In genomic region chr1:11211925-11212587, GRCh38 we compare ENCODE assay signal across 1 cellular context.
TF ChIP-seq lines count a peak whose summit lies in the region.

No MANE protein-coding gene starts in this region.

TF ChIP-seq in HepG2, 621 proteins besides CTCF, POLR2A, EP300 and RAD21 (continued from another document and continues in another):
- TF ChIP-seq KDM5A (IDR thresholded peaks at IDR 0.05; ENCODE audit: borderline replicate concordance, low read length): no peak
- TF ChIP-seq E2F2 (CRISPR knock-in tag; IDR thresholded peaks at IDR 0.05; ENCODE audit: borderline replicate concordance): no peak
- TF ChIP-seq ZNF282 (IDR thresholded peaks at IDR 0.05; ENCODE audit: partially characterized antibody): no peak
- no peak for TF ChIP-seq SSRP1 (CRISPR knock-in tag; IDR thresholded peaks at IDR 0.05)
- no peak for TF ChIP-seq FOXA3 (CRISPR knock-in tag; IDR thresholded peaks at IDR 0.05)
- no peak for TF ChIP-seq AGO1 (IDR thresholded peaks at IDR 0.05; ENCODE audit: low read depth, low read length, poor library complexity, severe bottlenecking)
- TF ChIP-seq BHLHE40 (IDR thresholded peaks at IDR 0.05; ENCODE audit: low read length): no peak
- TF ChIP-seq DDIT3 (CRISPR knock-in tag; IDR thresholded peaks at IDR 0.05): no peak
- TF ChIP-seq AHDC1 (CRISPR knock-in tag; IDR thresholded peaks at IDR 0.05; ENCODE audit: borderline replicate concordance): no peak
- no peak for TF ChIP-seq KMT2B (CRISPR knock-in tag; IDR thresholded peaks at IDR 0.05)
- no peak for TF ChIP-seq ZNF543 (CRISPR knock-in tag; IDR thresholded peaks at IDR 0.05)
- TF ChIP-seq TBL1XR1 (IDR thresholded peaks at IDR 0.05; ENCODE audit: borderline replicate concordance, low read length, partially characterized antibody): no peak
- 0 out of 2 replicates have a peak, but pooled peaks have one; percentile 26 for TF ChIP-seq TCF7 (IDR thresholded peaks at IDR 0.05; ENCODE audit: low read depth)
- no peak for TF ChIP-seq ZNF3 (CRISPR knock-in tag; IDR thresholded peaks at IDR 0.05)
- no peak for TF ChIP-seq ZNF331 (CRISPR knock-in tag; IDR thresholded peaks at IDR 0.05)
- no peak for TF ChIP-seq HNRNPH1 (optimal IDR thresholded peaks at IDR 0.05; ENCODE audit: low read depth, low read length)
- TF ChIP-seq SRSF1 (optimal IDR thresholded peaks at IDR 0.05; ENCODE audit: low read depth, low read length): no peak
- peak; percentile 24; the same call in 1 of the 2 replicates for TF ChIP-seq CREM (IDR thresholded peaks at IDR 0.05)
- no peak for TF ChIP-seq CREM (CRISPR knock-in tag; IDR thresholded peaks at IDR 0.05)
- no peak for TF ChIP-seq GMEB1 (CRISPR knock-in tag; IDR thresholded peaks at IDR 0.05; ENCODE audit: borderline replicate concordance)
- TF ChIP-seq ZNF382 (CRISPR knock-in tag; IDR thresholded peaks at IDR 0.05; ENCODE audit: borderline replicate concordance): no peak
- no peak for TF ChIP-seq MLLT10 (CRISPR knock-in tag; IDR thresholded peaks at IDR 0.05)
- no peak for TF ChIP-seq EHMT2 (IDR thresholded peaks at IDR 0.05; ENCODE audit: borderline replicate concordance, low read depth, low read length)
- no peak for TF ChIP-seq ZNF564 (CRISPR knock-in tag; IDR thresholded peaks at IDR 0.05)
- peak; percentile 30; the same call in 1 of the 2 replicates for TF ChIP-seq CEBPB (IDR thresholded peaks at IDR 0.05; ENCODE audit: borderline replicate concordance, low read depth, low read length)
- no peak for TF ChIP-seq ZNF460 (CRISPR knock-in tag; IDR thresholded peaks at IDR 0.05; ENCODE audit: borderline replicate concordance)
- no peak for TF ChIP-seq ZNF138 (CRISPR knock-in tag; IDR thresholded peaks at IDR 0.05; ENCODE audit: low read depth)
- 0 out of 2 replicates have a peak, but pooled peaks have one; percentile 35 for TF ChIP-seq CEBPG (CRISPR knock-in tag; IDR thresholded peaks at IDR 0.05)
- TF ChIP-seq CEBPZ (IDR thresholded peaks at IDR 0.05; ENCODE audit: low read length): no peak
- no peak for TF ChIP-seq KDM1A (CRISPR knock-in tag; IDR thresholded peaks at IDR 0.05)
- no peak for TF ChIP-seq EED (CRISPR knock-in tag; IDR thresholded peaks at IDR 0.05)
- no peak for TF ChIP-seq USF2 (IDR thresholded peaks at IDR 0.05; ENCODE audit: low read depth, low read length)
- TF ChIP-seq USF2 (CRISPR knock-in tag; IDR thresholded peaks at IDR 0.05; ENCODE audit: borderline replicate concordance): no peak
- no peak for TF ChIP-seq ZNF629 (CRISPR knock-in tag; conservative IDR thresholded peaks at IDR 0.05)
- TF ChIP-seq CREB1 (IDR thresholded peaks at IDR 0.05): no peak
- TF ChIP-seq CREB1 (CRISPR knock-in tag; IDR thresholded peaks at IDR 0.05): 0 out of 2 replicates have a peak, but pooled peaks have one; percentile 16
- TF ChIP-seq JUN (CRISPR knock-in tag; IDR thresholded peaks at IDR 0.05): no peak
- TF ChIP-seq ZSCAN29 (CRISPR knock-in tag; conservative IDR thresholded peaks at IDR 0.05): no peak
- TF ChIP-seq KLF6 (CRISPR knock-in tag; IDR thresholded peaks at IDR 0.05): no peak
- no peak for TF ChIP-seq ZBTB49 (CRISPR knock-in tag; IDR thresholded peaks at IDR 0.05; ENCODE audit: borderline replicate concordance)
- no peak for TF ChIP-seq ZFP91 (CRISPR knock-in tag; IDR thresholded peaks at IDR 0.05; ENCODE audit: borderline replicate concordance)
- no peak for TF ChIP-seq FOXK2 (IDR thresholded peaks at IDR 0.05)
- no peak for TF ChIP-seq ZNF800 (CRISPR knock-in tag; IDR thresholded peaks at IDR 0.05)
- no peak for TF ChIP-seq ZNF768 (CRISPR knock-in tag; IDR thresholded peaks at IDR 0.05)
- no peak for TF ChIP-seq PCBP2 (optimal IDR thresholded peaks at IDR 0.05; ENCODE audit: low read depth, low read length, poor library complexity, severe bottlenecking)
- no peak for TF ChIP-seq ZNF20 (CRISPR knock-in tag; IDR thresholded peaks at IDR 0.05)
